Comparison of ENCODE assay signal across 9 cellular contexts in the genomic region with DNA sequence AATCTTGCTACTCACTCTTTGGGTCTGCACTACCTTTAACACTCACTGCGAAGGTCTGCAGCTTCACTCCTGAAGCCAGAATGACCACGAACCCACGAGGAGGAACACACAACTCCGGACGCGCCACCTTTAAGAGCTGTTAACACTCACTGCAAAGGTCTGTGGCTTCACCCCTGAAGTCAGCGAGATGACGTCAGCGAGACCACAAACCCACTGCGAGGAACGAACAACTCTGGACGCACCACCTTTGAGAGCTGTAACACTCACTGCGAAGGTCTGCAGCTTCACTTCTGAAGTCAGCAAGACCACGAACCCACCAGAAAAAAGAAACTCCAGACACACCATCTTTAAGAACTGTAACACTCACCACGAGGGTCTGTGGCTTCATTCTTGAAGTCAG. TPM values are rescaled to one million over a fixed set of nuclear protein-coding genes. Genes with fewer than 3 reads are reported as not detected.
DNase-seq lines count a peak whose midpoint lies in the region; ATAC-seq and TF ChIP-seq lines count a peak whose summit lies in the region.
"Not testable (repeated sequence)": the region's sequence is repeated elsewhere in the genome, so short reads cannot be mapped to it uniquely, and the experiment has no call there.
"Had no signal": no experiment of that assay in that cellular context is flagged by ENCODE, and none has a peak within 500 bp of the region (broad histone marks: within the 10 kb centered on the region; RNA-seq: fewer than 3 reads in every experiment).

No MANE protein-coding gene starts in this region.

- H3K27me3 ChIP-seq in brain microvascular endothelial cell (replicated peaks); neuronal stem cell (ENCODE audit: control insufficient read depth in 3 of 3, insufficient read depth in 3 of 3, low read depth in 1 of 3, low read length in 3 of 3): not testable (repeated sequence)

- peak overlapping the region; percentile 53 for H3K27ac ChIP-seq in brain microvascular endothelial cell
- H3K27ac ChIP-seq in neuronal stem cell (replicated peaks; ENCODE audit: low read length): not testable (repeated sequence)

- not testable (repeated sequence) for H4K8ac ChIP-seq in neuronal stem cell (ENCODE audit: low read depth, low read length)

- in situ Hi-C loops in brain microvascular endothelial cell (cut with HindIII; ENCODE audit: low pct_ligation_motif_present, low sequenced_read_pairs): not testable (repeated sequence)

- peak overlapping the region; percentile 68 for H2BK12ac ChIP-seq in neuronal stem cell (ENCODE audit: low read length)

- not testable (repeated sequence) for H3K9me3 ChIP-seq in neuronal stem cell (replicated peaks in 1 of 2; ENCODE audit: control insufficient read depth in 2 of 2, insufficient read depth in 1 of 2, low read depth in 1 of 2, low read length in 2 of 2)

- POLR2A ChIA-PET in T-cell (lab: Charles Lee): not testable (repeated sequence)

- H3K4me1 Mint-ChIP-seq in T-cell: peaks cover 4 to 29% (median 13%) of the 10 kb centered on the region in 3 donors
- H3K4me1 Mint-ChIP-seq in activated T-helper 2 cell treated with anti-CD3 and anti-CD28 coated beads, Interferon-gamma antibody, Interleukin-2, Interleukin-4, amounts not matched to agents 10 μg/mL and 5 μg/mL and 100 μg/mL, durations not matched to agents 14 hours and 24 hours and 36 hours (ENCODE audit: low read depth): peaks cover 21% of the 10 kb centered on the region
- H3K4me1 Mint-ChIP-seq in stimulated activated naive CD8-positive, alpha-beta T cell treated with anti-CD3 and anti-CD28 coated beads, Interleukin-15, Interleukin-2, amounts not matched to agents 100 ng/mL and 50 ng/mL, for 24 hours (ENCODE audit: low read depth): peaks cover 40% of the 10 kb centered on the region

- peak in 3 of 4 experiments; percentile 38 to 82 (median 75) for ATAC-seq in T-cell (replicated peaks in 1 of 4)

- not testable (repeated sequence) for H3K4ac ChIP-seq in neuronal stem cell (ENCODE audit: low read length)

- H2BK15ac ChIP-seq in neuronal stem cell (ENCODE audit: low read length): peak overlapping the region; percentile 93

- CTCF ChIA-PET in T-cell (lab: Charles Lee): not testable (repeated sequence)

- no CpG with 5 or more reads among the region's 15 CpGs for WGBS in neuronal stem cell (ENCODE audit: extremely low coverage in 2 of 2, insufficient read length in 2 of 2, insufficient replicate concordance in 1 of 2), 2 donors

- H2AFZ ChIP-seq in neuronal stem cell (ENCODE audit: low read length): not testable (repeated sequence)

- not testable (repeated sequence) for H3K36me3 Mint-ChIP-seq in T-cell; activated T-helper 2 cell treated with anti-CD3 and anti-CD28 coated beads, Interferon-gamma antibody, Interleukin-2, Interleukin-4, amounts not matched to agents 10 μg/mL and 5 μg/mL and 100 μg/mL, durations not matched to agents 14 hours and 24 hours and 36 hours (ENCODE audit: low read depth); stimulated activated naive CD8-positive, alpha-beta T cell treated with anti-CD3 and anti-CD28 coated beads, Interleukin-15, Interleukin-2, amounts not matched to agents 100 ng/mL and 50 ng/mL, for 24 hours (ENCODE audit: low read depth)

- not testable (repeated sequence) for H3K9me3 Mint-ChIP-seq in T-cell; activated T-helper 2 cell treated with anti-CD3 and anti-CD28 coated beads, Interferon-gamma antibody, Interleukin-2, Interleukin-4, amounts not matched to agents 10 μg/mL and 5 μg/mL and 100 μg/mL, durations not matched to agents 14 hours and 24 hours and 36 hours; stimulated activated naive CD8-positive, alpha-beta T cell treated with anti-CD3 and anti-CD28 coated beads, Interleukin-15, Interleukin-2, amounts not matched to agents 100 ng/mL and 50 ng/mL, for 24 hours

- H3K23ac ChIP-seq in neuronal stem cell (ENCODE audit: low read depth, low read length, poor library complexity): not testable (repeated sequence)

- intact Hi-C loops in activated T-helper 2 cell treated with anti-CD3 and anti-CD28 coated beads, Interferon-gamma antibody, Interleukin-2, Interleukin-4, amounts not matched to agents 10 μg/mL and 5 μg/mL and 100 μg/mL, durations not matched to agents 14 hours and 24 hours and 36 hours (cut with micrococcal nuclease): loop anchor here (5.0 to 10.0 kb wide), 4 partner anchors 86 to 739 kb away; no protein-coding TSS in a partner anchor

- not testable (repeated sequence) for H4K91ac ChIP-seq in neuronal stem cell (ENCODE audit: low read depth, low read length, poor library complexity)

- H3K36me3 ChIP-seq in brain microvascular endothelial cell (replicated peaks); neuronal stem cell (replicated peaks in 1 of 2; ENCODE audit: control insufficient read depth in 2 of 2, insufficient read depth in 2 of 2, low read length in 2 of 2): not testable (repeated sequence)

- H3K79me1 ChIP-seq in neuronal stem cell (ENCODE audit: low read depth, low read length): not testable (repeated sequence)

- H2BK120ac ChIP-seq in neuronal stem cell (ENCODE audit: low read depth, low read length): not testable (repeated sequence)

- H3K27me3 Mint-ChIP-seq in T-cell; activated T-helper 2 cell treated with anti-CD3 and anti-CD28 coated beads, Interferon-gamma antibody, Interleukin-2, Interleukin-4, amounts not matched to agents 10 μg/mL and 5 μg/mL and 100 μg/mL, durations not matched to agents 14 hours and 24 hours and 36 hours (ENCODE audit: low read depth): not testable (repeated sequence)
- peaks cover 21% of the 10 kb centered on the region for H3K27me3 Mint-ChIP-seq in stimulated activated naive CD8-positive, alpha-beta T cell treated with anti-CD3 and anti-CD28 coated beads, Interleukin-15, Interleukin-2, amounts not matched to agents 100 ng/mL and 50 ng/mL, for 24 hours

- H3K4me3 ChIP-seq in brain microvascular endothelial cell (ENCODE audit: low read depth, low read length); neuronal stem cell (ENCODE audit: low read length in 2 of 2): not testable (repeated sequence)

- not testable (repeated sequence) for TF ChIP-seq CTCF in brain microvascular endothelial cell (IDR thresholded peaks at IDR 0.05; ENCODE audit: low read depth, low read length, missing control alignments)

- not testable (repeated sequence) for H2AK5ac ChIP-seq in neuronal stem cell (ENCODE audit: low read depth, low read length)

- not testable (repeated sequence) for H3K4me1 ChIP-seq in neuronal stem cell (ENCODE audit: control insufficient read depth in 2 of 2, insufficient read depth in 1 of 2, low read depth in 1 of 2, low read length in 2 of 2)

- peak overlapping the region; percentile 7 to 53 (median 17) for H3K4me3 Mint-ChIP-seq in T-cell
- H3K4me3 Mint-ChIP-seq in activated T-helper 2 cell treated with anti-CD3 and anti-CD28 coated beads, Interferon-gamma antibody, Interleukin-2, Interleukin-4, amounts not matched to agents 10 μg/mL and 5 μg/mL and 100 μg/mL, durations not matched to agents 14 hours and 24 hours and 36 hours (ENCODE audit: low read depth): not testable (repeated sequence)
- H3K4me3 Mint-ChIP-seq in stimulated activated naive CD8-positive, alpha-beta T cell treated with anti-CD3 and anti-CD28 coated beads, Interleukin-15, Interleukin-2, amounts not matched to agents 100 ng/mL and 50 ng/mL, for 24 hours: peak overlapping the region; percentile 55

- DNase-seq in HK-2 (ENCODE audit: unreplicated experiment) (peak; percentile 53), T-cell (peak; percentile 15 to 79 (median 57)), brain microvascular endothelial cell (peak; percentile 66)
- peak; percentile 55 to 69 (median 57) for DNase-seq in activated CD8-positive, alpha-beta memory T cell treated with anti-CD3 and anti-CD28 coated beads for 48 hours (ENCODE audit: low read depth in 2 of 3, low spot score in 2 of 3)
- peak; percentile 27 for DNase-seq in activated T-helper 2 cell treated with anti-CD3 and anti-CD28 coated beads, Interferon-gamma antibody, Interleukin-2, Interleukin-4, amounts not matched to agents 10 μg/mL and 5 μg/mL and 100 μg/mL, durations not matched to agents 14 hours and 24 hours and 36 hours (ENCODE audit: low spot score)
- DNase-seq in neuronal stem cell (ENCODE audit: low spot score): not testable (repeated sequence)
- DNase-seq in stimulated activated CD8-positive, alpha-beta memory T cell treated with anti-CD3 and anti-CD28 coated beads, Interleukin-12 subunit alpha, Interleukin-12 subunit beta, amount 100 ng/mL, for 24 hours (ENCODE audit: extremely low read depth): peak; percentile 25

- H2BK5ac ChIP-seq in neuronal stem cell (ENCODE audit: low read length): not testable (repeated sequence)

- H3K27ac Mint-ChIP-seq in T-cell: peak overlapping the region; percentile 55 to 75
- peak overlapping the region; percentile 34 for H3K27ac Mint-ChIP-seq in activated T-helper 2 cell treated with anti-CD3 and anti-CD28 coated beads, Interferon-gamma antibody, Interleukin-2, Interleukin-4, amounts not matched to agents 10 μg/mL and 5 μg/mL and 100 μg/mL, durations not matched to agents 14 hours and 24 hours and 36 hours
- peak overlapping the region; percentile 82 for H3K27ac Mint-ChIP-seq in stimulated activated naive CD8-positive, alpha-beta T cell treated with anti-CD3 and anti-CD28 coated beads, Interleukin-15, Interleukin-2, amounts not matched to agents 100 ng/mL and 50 ng/mL, for 24 hours

- H3K14ac ChIP-seq in neuronal stem cell (ENCODE audit: low read length): not testable (repeated sequence)

- H3K18ac ChIP-seq in neuronal stem cell (ENCODE audit: low read length): peak overlapping the region; percentile 84

- H3K9ac ChIP-seq in neuronal stem cell (ENCODE audit: low read depth, low read length, poor library complexity): peak overlapping the region; percentile 14

- H3K4me2 ChIP-seq in neuronal stem cell (ENCODE audit: insufficient read depth, low read length, poor library complexity, severe bottlenecking): not testable (repeated sequence)

RNA-seq across cellular contexts. Expression of a gene that starts 6.5 kb away (rescaled TPM):
- total RNA-seq in T-cell: under 1 TPM in 4 of 5 donors, not detected in 1; 0.12 to 0.36 (median 0.24) TPM
- 0.05 TPM in 1 of 2 replicates, not detected in the other for total RNA-seq in activated T-helper 2 cell treated with anti-CD3 and anti-CD28 coated beads, Interferon-gamma antibody, Interleukin-2, Interleukin-4, amounts not matched to agents 10 μg/mL and 5 μg/mL and 100 μg/mL, durations not matched to agents 14 hours and 24 hours and 36 hours
- 0.64 TPM for polyA plus RNA-seq in neuronal stem cell (2013, experiment 1 of 2)
- polyA plus RNA-seq in neuronal stem cell (2013, experiment 2 of 2): 0.78 TPM
- total RNA-seq: H1 had no signal
